16 cellular contexts compared by ENCODE assay signal in the genomic region with DNA sequence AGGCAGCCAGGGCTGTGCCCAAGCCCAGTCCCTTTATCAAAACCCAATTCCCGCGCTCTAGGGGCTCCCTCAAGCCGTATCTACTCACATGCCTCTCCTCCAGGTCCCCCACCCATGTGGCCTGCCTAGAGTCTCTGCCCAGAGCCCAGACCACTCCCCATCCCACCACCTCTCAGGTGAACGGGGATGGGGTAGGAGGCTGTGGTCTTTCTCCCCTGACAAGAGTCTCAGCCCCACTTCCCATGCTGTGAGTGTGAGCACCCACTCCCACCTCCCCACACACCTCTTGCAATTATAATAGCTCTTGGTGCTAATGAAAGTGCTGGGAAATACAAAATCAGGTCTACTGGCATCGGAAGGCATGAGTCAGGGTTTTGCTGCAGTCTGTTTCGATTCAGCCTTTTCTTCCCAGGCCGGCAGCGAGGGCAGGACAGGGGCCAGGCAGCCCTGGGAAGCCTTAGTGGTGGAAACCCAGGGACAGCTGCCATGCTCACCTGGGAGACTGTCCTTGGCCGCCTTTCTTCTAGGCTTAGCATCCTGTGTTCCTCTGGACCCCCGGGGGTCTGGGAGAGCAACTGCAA. TPM values are rescaled to one million over a fixed set of nuclear protein-coding genes. Genes with fewer than 3 reads are reported as not detected.
DNase-seq lines count a peak whose midpoint lies in the region; ATAC-seq and TF ChIP-seq lines count a peak whose summit lies in the region.
"Had no signal": no experiment of that assay in that cellular context is flagged by ENCODE, and none has a peak within 500 bp of the region (broad histone marks: within the 10 kb centered on the region; RNA-seq: fewer than 3 reads in every experiment).

No MANE protein-coding gene starts in this region.

- H3K9me3 ChIP-seq in endodermal cell (ENCODE audit: control insufficient read depth, low read length) = no peaks in the 10 kb centered on the region
- no peaks in the 10 kb centered on the region for H3K9me3 ChIP-seq in transverse colon
- H3K9me3 ChIP-seq: BLaER1 had no signal

- no peaks in the 10 kb centered on the region for H3K36me3 Mint-ChIP-seq in activated CD8-positive, alpha-beta memory T cell treated with anti-CD3 and anti-CD28 coated beads, Interleukin-2, amount 10 ng/mL, durations not matched to agents 7 days and 5 days
- H3K36me3 Mint-ChIP-seq in endodermal cell (ENCODE audit: low read depth) = no peaks in the 10 kb centered on the region
- H3K36me3 Mint-ChIP-seq: CD8-positive, alpha-beta memory T cell had no signal

- H3K27me3 ChIP-seq in endodermal cell (ENCODE audit: control insufficient read depth, insufficient read depth, low read length, poor library complexity, severe bottlenecking) (no peaks in the 10 kb centered on the region), transverse colon (no peaks in the 10 kb centered on the region)
- H3K27me3 ChIP-seq: BLaER1 had no signal

- DNase-seq in activated CD8-positive, alpha-beta memory T cell treated with anti-CD3 and anti-CD28 coated beads, Interleukin-2, amount 50 U/mL, for 4 hours = peak; percentile 10
- no peak for DNase-seq in activated CD8-positive, alpha-beta memory T cell treated with anti-CD3 and anti-CD28 coated beads, Interleukin-2, amount 10 ng/mL, durations not matched to agents 7 days and 5 days
- DNase-seq in endodermal cell (peak; percentile 32), posterior vena cava (ENCODE audit: low spot score) (peak; percentile 68), transverse colon (peak; percentile 5), HT-29 (ENCODE audit: low spot score) (no peak)
- DNase-seq: 8988T; CD8-positive, alpha-beta memory T cell; NCI-H1417 treated with DMSO at 0.1 percent for 48 hours; NCI-H2081 had no signal

- TF ChIP-seq CTCF in endodermal cell (conservative IDR thresholded peaks at IDR 0.05) = no peak
- TF ChIP-seq CTCF in transverse colon (IDR thresholded peaks at IDR 0.05) = no peak

- H3K4me1 ChIP-seq in endodermal cell (ENCODE audit: control insufficient read depth, insufficient read depth, low read length) = peaks cover 7% of the 10 kb centered on the region
- H3K4me1 ChIP-seq in transverse colon = no peaks in the 10 kb centered on the region
- H3K4me1 ChIP-seq: BLaER1 had no signal

- TF ChIP-seq POLR2A in transverse colon (IDR thresholded peaks at IDR 0.05) = no peak

- no peak overlapping the region for H3K27ac Mint-ChIP-seq in activated CD8-positive, alpha-beta memory T cell treated with anti-CD3 and anti-CD28 coated beads, Interleukin-2, amount 10 ng/mL, durations not matched to agents 7 days and 5 days
- H3K27ac Mint-ChIP-seq in endodermal cell = no peak overlapping the region

- CTCF ChIA-PET in activated CD8-positive, alpha-beta memory T cell treated with anti-CD3 and anti-CD28 coated beads, Interleukin-2, amount 10 ng/mL, durations not matched to agents 7 days and 5 days (lab: Charles Lee) = interaction anchor here (3.0 to 12.2 kb wide), 2 partner anchors 64 to 113 kb away, joined by 13 to 346 read pairs; a partner anchor contains a TSS

- peaks cover 12% of the 10 kb centered on the region for H3K27me3 Mint-ChIP-seq in activated CD8-positive, alpha-beta memory T cell treated with anti-CD3 and anti-CD28 coated beads, Interleukin-2, amount 10 ng/mL, durations not matched to agents 7 days and 5 days
- peaks cover 7% of the 10 kb centered on the region for H3K27me3 Mint-ChIP-seq in endodermal cell (ENCODE audit: insufficient read depth)

- H3K4me3 ChIP-seq in endodermal cell (ENCODE audit: low read length) (no peak overlapping the region), transverse colon (no peak overlapping the region)
- H3K4me3 ChIP-seq: BLaER1 had no signal

- H3K27ac ChIP-seq in endodermal cell (ENCODE audit: low read depth, low read length) = no peak overlapping the region
- no peak overlapping the region for H3K27ac ChIP-seq in transverse colon
- H3K27ac ChIP-seq: BLaER1, KMS-11 had no signal

- no peaks in the 10 kb centered on the region for H3K36me3 ChIP-seq in endodermal cell (ENCODE audit: control insufficient read depth, insufficient read depth, low read length)
- no peaks in the 10 kb centered on the region for H3K36me3 ChIP-seq in transverse colon
- H3K36me3 ChIP-seq: BLaER1 had no signal

- no peaks in the 10 kb centered on the region for H3K9me3 Mint-ChIP-seq in activated CD8-positive, alpha-beta memory T cell treated with anti-CD3 and anti-CD28 coated beads, Interleukin-2, amount 10 ng/mL, durations not matched to agents 7 days and 5 days (ENCODE audit: low read depth)
- H3K9me3 Mint-ChIP-seq in endodermal cell = no peaks in the 10 kb centered on the region
- H3K9me3 Mint-ChIP-seq: CD8-positive, alpha-beta memory T cell had no signal

- no peak for ATAC-seq in activated CD8-positive, alpha-beta memory T cell treated with anti-CD3 and anti-CD28 coated beads, Interleukin-2, amount 10 ng/mL, durations not matched to agents 7 days and 5 days
- ATAC-seq in GM21423 (IDR thresholded peaks at IDR 0.05; ENCODE audit: unreplicated experiment) = no peak
- no peak for ATAC-seq in HG03439 (IDR thresholded peaks at IDR 0.05; ENCODE audit: unreplicated experiment)
- ATAC-seq: HepG2 had no signal

- no peak overlapping the region for H3K9ac ChIP-seq in endodermal cell (ENCODE audit: extremely low read depth, low read length, poor library complexity, severe bottlenecking)
- H3K9ac ChIP-seq: BLaER1, KMS-11 had no signal

- TF ChIP-seq EP300 in transverse colon (IDR thresholded peaks at IDR 0.05; ENCODE audit: low read depth) = no peak

- in situ Hi-C loops in transverse colon (cut with MboI; ENCODE audit: low pct_ligation_motif_present in 1 of 4, low pct_unique_long_range_greater_than_20kb in 1 of 4, low sequenced_read_pairs in 3 of 4) = loop anchor here in 2 of 4 donors (25.0 kb wide), 2 partner anchors 248 to 623 kb away; a partner anchor contains a TSS

- WGBS in endodermal cell (ENCODE audit: insufficient coverage in 1 of 2, insufficient read length in 1 of 2), 2 experiments = 91 to 100% methylated on average over 4 to 10 of the region's 10 CpGs
- WGBS in transverse colon (ENCODE audit: low coverage in 1 of 2), 2 donors = 80% methylated on average over 10 of the region's 10 CpGs; no CpG with 5 or more reads in 1 of the 2 donors

- intact Hi-C loops in posterior vena cava (cut with DNase I) (no loop called here), transverse colon (cut with DNase I; ENCODE audit: low total_unique reads) (no loop called here)

- no peak overlapping the region for H3K4me3 Mint-ChIP-seq in activated CD8-positive, alpha-beta memory T cell treated with anti-CD3 and anti-CD28 coated beads, Interleukin-2, amount 10 ng/mL, durations not matched to agents 7 days and 5 days
- no peak overlapping the region for H3K4me3 Mint-ChIP-seq in endodermal cell
- H3K4me3 Mint-ChIP-seq: CD8-positive, alpha-beta memory T cell had no signal

- H3K4me1 Mint-ChIP-seq in activated CD8-positive, alpha-beta memory T cell treated with anti-CD3 and anti-CD28 coated beads, Interleukin-2, amount 10 ng/mL, durations not matched to agents 7 days and 5 days = peaks cover 20% of the 10 kb centered on the region
- H3K4me1 Mint-ChIP-seq in endodermal cell = peaks cover 23% of the 10 kb centered on the region

RNA-seq across cellular contexts. Expression of a gene that starts 16.7 kb away (rescaled TPM):
- under 1 TPM; 0.12 to 0.76 TPM for total RNA-seq in activated CD8-positive, alpha-beta memory T cell treated with anti-CD3 and anti-CD28 coated beads, Interleukin-2, amount 10 ng/mL, durations not matched to agents 7 days and 5 days
- not detected for total RNA-seq in endodermal cell
- not detected for polyA plus RNA-seq in endodermal cell (2013, experiment 1 of 2)
- not detected for polyA plus RNA-seq in endodermal cell (2013, experiment 2 of 2)
- total RNA-seq in posterior vena cava = not detected
- 100 to 1,000 TPM; 224 to 423 (median 248) TPM for total RNA-seq in transverse colon
- 152 and 157 TPM in 2 replicates for total RNA-seq in HT-29 (2014; rRNA removed; shearing (Covaris generic))
- total RNA-seq: CD8-positive, alpha-beta memory T cell; Daoy; HepG2 had no signal
- polyA plus RNA-seq: CD8-positive, alpha-beta memory T cell had no signal

RNA-seq across cellular contexts. Expression of a gene that starts 26.6 kb away (rescaled TPM):
- total RNA-seq in activated CD8-positive, alpha-beta memory T cell treated with anti-CD3 and anti-CD28 coated beads, Interleukin-2, amount 10 ng/mL, durations not matched to agents 7 days and 5 days = 1 to 10 TPM; 3.2 to 4.0 TPM
- total RNA-seq in endodermal cell (not detected), posterior vena cava (not detected), transverse colon (not detected)
- polyA plus RNA-seq in endodermal cell (2013, experiment 1 of 2) = not detected
- polyA plus RNA-seq in endodermal cell (2013, experiment 2 of 2) = not detected
- not detected in 2 replicates for total RNA-seq in HT-29 (2014; rRNA removed; shearing (Covaris generic))
- total RNA-seq: Daoy, HepG2 had no signal
- polyA plus RNA-seq: HepG2 had no signal

Comparison
In these comparisons a context has a peak if more than half of its experiments do, and no peak if none do; other contexts are left out.
1. DNase-seq: peak in activated CD8-positive, alpha-beta memory T cell treated with anti-CD3 and anti-CD28 coated beads, Interleukin-2, amount 50 U/mL, for 4 hours (single experiment), endodermal cell (single experiment), posterior vena cava (single experiment) and transverse colon (single experiment); none in activated CD8-positive, alpha-beta memory T cell treated with anti-CD3 and anti-CD28 coated beads, Interleukin-2, amount 10 ng/mL, durations not matched to agents 7 days and 5 days (single experiment) and HT-29 (single experiment).
2. RNA of a gene that starts 16.7 kb away (total RNA-seq): 224 to 423 TPM in transverse colon and 152 to 157 TPM in HT-29; 0.12 to 0.76 TPM in activated CD8-positive, alpha-beta memory T cell treated with anti-CD3 and anti-CD28 coated beads, Interleukin-2, amount 10 ng/mL, durations not matched to agents 7 days and 5 days, not detected in endodermal cell and not detected in posterior vena cava; every median in the first group is over 10 times any median in the second.